ENCODE assay signal across 8 cellular contexts in the genomic region with DNA sequence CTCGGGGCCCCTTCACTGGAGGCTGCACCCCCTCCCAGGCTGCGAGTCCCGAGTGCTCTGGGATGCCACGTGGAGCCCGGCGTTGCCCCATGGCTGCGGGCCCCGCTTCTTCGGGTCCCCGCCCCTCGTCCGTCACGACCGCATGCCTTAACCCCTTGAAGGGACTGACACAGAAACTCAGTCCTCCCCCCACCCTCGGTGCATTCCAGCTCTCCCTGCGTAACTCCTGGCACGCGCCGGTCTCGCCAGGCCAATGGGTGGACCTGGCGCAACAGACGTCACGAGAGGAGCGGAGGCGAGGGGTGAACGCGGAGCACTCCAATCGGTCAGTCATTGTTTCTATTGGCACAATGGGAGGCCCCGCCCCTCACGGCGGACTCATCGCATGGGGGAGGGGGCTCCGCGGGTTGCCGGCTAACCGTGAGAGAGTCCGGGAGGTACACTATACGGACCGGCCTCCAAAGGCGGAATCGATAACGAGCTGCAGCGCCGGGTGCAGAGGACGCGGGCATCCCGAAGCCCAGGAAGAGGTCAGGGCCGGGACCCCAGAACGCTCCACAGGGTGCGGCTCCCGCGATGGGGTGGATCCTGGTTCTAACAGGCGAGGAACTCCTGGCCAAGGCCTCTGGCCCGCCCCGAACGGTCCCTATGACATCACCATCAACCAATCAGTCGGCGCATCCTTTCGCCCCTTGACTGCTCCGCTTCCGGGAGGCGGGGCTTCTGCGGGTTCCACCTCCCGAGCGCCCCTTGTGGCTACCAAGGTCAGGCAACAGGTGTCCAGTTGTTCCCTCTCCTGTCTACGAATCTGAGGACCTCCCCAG. TPM values are rescaled to one million over a fixed set of nuclear protein-coding genes. Genes with fewer than 3 reads are reported as not detected.
DNase-seq lines count a peak whose midpoint lies in the region; TF ChIP-seq lines count a peak whose summit lies in the region.

No MANE protein-coding gene starts in this region.

- no peaks in the 10 kb centered on the region for H3K9me3 ChIP-seq in ES-I3 (ENCODE audit: control insufficient read depth, insufficient read depth, low read length)
- H3K9me3 ChIP-seq in MM.1S (replicated peaks; ENCODE audit: insufficient read depth, low read length) = no peaks in the 10 kb centered on the region
- no peaks in the 10 kb centered on the region; the same call in 1 of the 2 replicates for H3K9me3 ChIP-seq in SJSA1 (replicated peaks)
- no peaks in the 10 kb centered on the region for H3K9me3 ChIP-seq in neutrophil

- H2AFZ ChIP-seq in MM.1S (ENCODE audit: low read length) = peak overlapping the region; percentile 70

- no peaks in the 10 kb centered on the region for H4K20me1 ChIP-seq in MM.1S (ENCODE audit: insufficient read depth, low read length)

- H3K4me1 Mint-ChIP-seq in activated naive CD4-positive, alpha-beta T cell treated with anti-CD3 and anti-CD28 coated beads, Interleukin-2, amount 10 ng/mL, durations not matched to agents 7 days and 5 days = peaks cover 21% of the 10 kb centered on the region

- no peaks in the 10 kb centered on the region for H3K36me3 ChIP-seq in ES-I3 (ENCODE audit: insufficient read depth, low read length)
- no peaks in the 10 kb centered on the region for H3K36me3 ChIP-seq in MM.1S (replicated peaks; ENCODE audit: insufficient read depth, low read length)
- no peaks in the 10 kb centered on the region for H3K36me3 ChIP-seq in SJSA1
- no peaks in the 10 kb centered on the region for H3K36me3 ChIP-seq in neutrophil

- H3K27me3 ChIP-seq in MM.1S (replicated peaks; ENCODE audit: insufficient read depth, low read length) (0 out of 2 replicates have a peak, but pooled peaks cover 6% of the 10 kb centered on the region), SJSA1 (replicated peaks) (peaks cover 8% of the 10 kb centered on the region), neutrophil (peaks cover 61% of the 10 kb centered on the region)

- H3K27me3 Mint-ChIP-seq in activated naive CD4-positive, alpha-beta T cell treated with anti-CD3 and anti-CD28 coated beads, Interleukin-2, amount 10 ng/mL, durations not matched to agents 7 days and 5 days = peaks cover 54% of the 10 kb centered on the region

- DNase-seq in H4 (ENCODE audit: low spot score) (peak; percentile 97), MM.1S (peak; percentile 98), SJSA1 (ENCODE audit: low read depth in 1 of 2, low spot score in 2 of 2) (peak; percentile 97 to 98), germinal center (ENCODE audit: low spot score) (peak; percentile 98), substantia nigra (lab: John Stamatoyannopoulos, UW) (peak; percentile 70 to 98 (median 93))
- peak; percentile 95 for DNase-seq in activated naive CD4-positive, alpha-beta T cell treated with anti-CD3 and anti-CD28 coated beads, Interleukin-2, amount 10 ng/mL, durations not matched to agents 7 days and 5 days

- peak overlapping the region; percentile 68 for H3K27ac ChIP-seq in MM.1S (ENCODE audit: low read length)
- peak overlapping the region; percentile 91 for H3K27ac ChIP-seq in SJSA1
- no peak overlapping the region for H3K27ac ChIP-seq in neutrophil
- peak overlapping the region; percentile 88 for H3K27ac ChIP-seq in substantia nigra (ENCODE audit: low read depth, low read length, poor library complexity, severe bottlenecking)

- no peaks in the 10 kb centered on the region for H3K79me2 ChIP-seq in MM.1S (ENCODE audit: low read length)

- H3K36me3 Mint-ChIP-seq in activated naive CD4-positive, alpha-beta T cell treated with anti-CD3 and anti-CD28 coated beads, Interleukin-2, amount 10 ng/mL, durations not matched to agents 7 days and 5 days = peaks cover 7% of the 10 kb centered on the region

- H3K9me3 Mint-ChIP-seq in activated naive CD4-positive, alpha-beta T cell treated with anti-CD3 and anti-CD28 coated beads, Interleukin-2, amount 10 ng/mL, durations not matched to agents 7 days and 5 days = no peaks in the 10 kb centered on the region

- H3K9ac ChIP-seq in ES-I3 (ENCODE audit: low read depth, low read length) (peak overlapping the region; percentile 62), MM.1S (ENCODE audit: low read length) (peak overlapping the region; percentile 66)

- H3K4me1 ChIP-seq in ES-I3 (ENCODE audit: insufficient read depth, low read length) = peaks cover 11% of the 10 kb centered on the region
- H3K4me1 ChIP-seq in MM.1S (ENCODE audit: low read length) = no peaks in the 10 kb centered on the region
- peaks cover 21% of the 10 kb centered on the region for H3K4me1 ChIP-seq in SJSA1 (replicated peaks)
- peaks cover 14 to 21% of the 10 kb centered on the region in 2 experiments for H3K4me1 ChIP-seq in neutrophil (ENCODE audit: control insufficient read depth in 1 of 2, insufficient read depth in 1 of 2, low read depth in 1 of 2, low read length in 1 of 2)

- no peaks in the 10 kb centered on the region for H3K9me2 ChIP-seq in MM.1S (replicated peaks; ENCODE audit: insufficient read depth, low read length)

- peak overlapping the region; percentile 76 for H3K27ac Mint-ChIP-seq in activated naive CD4-positive, alpha-beta T cell treated with anti-CD3 and anti-CD28 coated beads, Interleukin-2, amount 10 ng/mL, durations not matched to agents 7 days and 5 days

- H3K4me3 ChIP-seq in MM.1S (ENCODE audit: low read length) (peak overlapping the region; percentile 78), SJSA1 (peak overlapping the region; percentile 56), neutrophil (ENCODE audit: low read depth in 1 of 2, low read length in 1 of 2) (peak overlapping the region; percentile 68 to 73)

- H3F3A ChIP-seq in MM.1S (ENCODE audit: insufficient read depth, low read length) = no peaks in the 10 kb centered on the region

- peak overlapping the region; percentile 75 for H3K4me3 Mint-ChIP-seq in activated naive CD4-positive, alpha-beta T cell treated with anti-CD3 and anti-CD28 coated beads, Interleukin-2, amount 10 ng/mL, durations not matched to agents 7 days and 5 days

- CTCF ChIA-PET in activated naive CD4-positive, alpha-beta T cell treated with anti-CD3 and anti-CD28 coated beads, Interleukin-2, amount 10 ng/mL, durations not matched to agents 7 days and 5 days (lab: Charles Lee) = interaction anchor here (0.9 to 2.4 kb wide), 4 partner anchors 21 to 105 kb away, joined by 4 to 9 read pairs (median 7); a partner anchor contains a TSS

- TF ChIP-seq CTCF in MM.1S (IDR thresholded peaks at IDR 0.05; ENCODE audit: low read length) (peak; percentile 84), neutrophil (IDR thresholded peaks at IDR 0.05) (peak; percentile 73)

- peak overlapping the region; percentile 94 for H3K4me2 ChIP-seq in MM.1S (ENCODE audit: low read depth, low read length)

RNA-seq across cellular contexts. Expression of a gene that starts 1.0 kb away (rescaled TPM):
- 3.0 and 3.1 TPM in 2 replicates for total RNA-seq in H4 (2014; rRNA removed; shearing (Covaris generic))
- under 0.01 and 0.26 TPM in 2 replicates for total RNA-seq in SJSA1 (2014; rRNA removed; shearing (Covaris generic))

RNA-seq across cellular contexts. Expression of a gene that starts 22.0 kb away (rescaled TPM):
- 8.8 and 21.1 TPM in 2 replicates for total RNA-seq in H4 (2014; rRNA removed; shearing (Covaris generic))
- 8.7 and 10.2 TPM in 2 replicates for total RNA-seq in SJSA1 (2014; rRNA removed; shearing (Covaris generic))

RNA-seq across cellular contexts. Expression of a gene that starts 28.4 kb away (rescaled TPM):
- 7.8 and 9.6 TPM in 2 replicates for total RNA-seq in H4 (2014; rRNA removed; shearing (Covaris generic))
- 10.6 and 16.4 TPM in 2 replicates for total RNA-seq in SJSA1 (2014; rRNA removed; shearing (Covaris generic))

RNA-seq across cellular contexts. Expression of a gene that starts 42.1 kb away (rescaled TPM):
- total RNA-seq in H4 (2014; rRNA removed; shearing (Covaris generic)) = not detected in 2 replicates
- not detected in 2 replicates for total RNA-seq in SJSA1 (2014; rRNA removed; shearing (Covaris generic))

RNA-seq across cellular contexts. Expression of a gene that starts 53.3 kb away (rescaled TPM):
- total RNA-seq in H4 (2014; rRNA removed; shearing (Covaris generic)) = 41.4 and 53.8 TPM in 2 replicates
- 52.3 and 61.7 TPM in 2 replicates for total RNA-seq in SJSA1 (2014; rRNA removed; shearing (Covaris generic))
